Comparison of ENCODE assay signal across 20 cellular contexts in genomic region chr10:28095791-28096367, GRCh38.
DNase-seq lines count a peak whose midpoint lies in the region; ATAC-seq, FAIRE-seq and TF ChIP-seq lines count a peak whose summit lies in the region.
"Had no signal": no experiment of that assay in that cellular context is flagged by ENCODE, and none has a peak within 500 bp of the region (broad histone marks: within the 10 kb centered on the region; RNA-seq: fewer than 3 reads in every experiment).

No MANE protein-coding gene starts in this region.

- no peaks in the 10 kb centered on the region for H4K20me1 ChIP-seq in OCI-LY3 (ENCODE audit: insufficient read depth, low read length)

- DNase-seq in H54 (ENCODE audit: insufficient read length, low spot score) (no peak), foreskin fibroblast (peak in 1 of 2 donors; percentile 30)
- no peak for DNase-seq in activated T-cell treated with anti-CD3 and anti-CD28 coated beads, Interleukin-2, amount 50 U/mL, for 1 hour
- no peak for DNase-seq in activated CD4-positive, CD25-positive, alpha-beta regulatory T cell (lab: John Stamatoyannopoulos, UW)
- DNase-seq: CD4-positive, alpha-beta T cell; DMS79 treated with DMSO at 0.1 percent for 48 hours; HCEC 1CT; MM.1S; NCI-H1105; NCI-H1694 treated with DMSO at 0.1 percent for 48 hours; NCI-H345; Peyer's patch; Right ventricle myocardium superior; T-helper 17 cell had no signal

- FAIRE-seq in H54 (lab: Jason Lieb, UNC) = peak; percentile 83
- FAIRE-seq: A204.1 had no signal

- no peak for TF ChIP-seq POLR2A in H54 (IDR thresholded peaks at IDR 0.05; ENCODE audit: low read depth, low read length)

- H3K27ac ChIP-seq in ACC112 (ENCODE audit: low read depth, low read length) (no peak overlapping the region), OCI-LY3 (ENCODE audit: low read length) (no peak overlapping the region)
- H3K27ac ChIP-seq: KMS-11, Peyer's patch had no signal

- TF ChIP-seq CTCF in OCI-LY3 (IDR thresholded peaks at IDR 0.05; ENCODE audit: low read depth, low read length) (no peak), foreskin fibroblast (IDR thresholded peaks at IDR 0.05; ENCODE audit: low read depth, low read length) (no peak)

- H3K4me2 ChIP-seq in OCI-LY3 (ENCODE audit: low read length) = peak overlapping the region; percentile 64
- H3K4me2 ChIP-seq: KMS-11 had no signal

- no peak overlapping the region for H3K9ac ChIP-seq in OCI-LY3 (ENCODE audit: low read length)
- H3K9ac ChIP-seq: KMS-11 had no signal

- H3K27me3 ChIP-seq in ACC112 (ENCODE audit: insufficient read depth, low read length) = no peaks in the 10 kb centered on the region
- 0 out of 2 replicates have a peak, but pooled peaks cover 7% of the 10 kb centered on the region for H3K27me3 ChIP-seq in OCI-LY3 (ENCODE audit: low read depth, low read length)
- H3K27me3 ChIP-seq: Peyer's patch had no signal

- H3K4me3 ChIP-seq in ACC112 (ENCODE audit: low read depth, low read length) (no peak overlapping the region), OCI-LY3 (ENCODE audit: low read length) (peak overlapping the region; percentile 62), foreskin fibroblast (ENCODE audit: low read depth in 1 of 2, low read length in 2 of 2) (peak overlapping the region; percentile 10 to 35)
- H3K4me3 ChIP-seq: Peyer's patch had no signal

- H2AFZ ChIP-seq in ACC112 (ENCODE audit: low read length, unreplicated experiment) = peak overlapping the region; percentile 16
- no peak overlapping the region for H2AFZ ChIP-seq in OCI-LY3 (ENCODE audit: low read depth, low read length)

- no peaks in the 10 kb centered on the region for H3K36me3 ChIP-seq in ACC112 (ENCODE audit: insufficient read depth, low read length)
- H3K36me3 ChIP-seq in OCI-LY3 (replicated peaks; ENCODE audit: low read depth, low read length) = no peaks in the 10 kb centered on the region
- H3K36me3 ChIP-seq: Peyer's patch had no signal

- H3K79me2 ChIP-seq in ACC112 (ENCODE audit: control insufficient read depth, insufficient read depth, low read length, unreplicated experiment) (no peaks in the 10 kb centered on the region), OCI-LY3 (ENCODE audit: low read length) (no peaks in the 10 kb centered on the region)

- no peak for ATAC-seq in GM21423 (IDR thresholded peaks at IDR 0.05; ENCODE audit: unreplicated experiment)
- ATAC-seq in GM18868 (IDR thresholded peaks at IDR 0.05; ENCODE audit: unreplicated experiment) = no peak
- ATAC-seq: T-helper 17 cell had no signal

- no peaks in the 10 kb centered on the region for H3K9me3 ChIP-seq in OCI-LY3 (ENCODE audit: insufficient read depth, low read length)
- H3K9me3 ChIP-seq: Peyer's patch had no signal

- H3K4me1 ChIP-seq in ACC112 (ENCODE audit: control insufficient read depth, insufficient read depth, low read length, unreplicated experiment) = peaks cover 9% of the 10 kb centered on the region
- H3K4me1 ChIP-seq in OCI-LY3 (ENCODE audit: low read length) = peaks cover 18% of the 10 kb centered on the region
- H3K4me1 ChIP-seq: Peyer's patch had no signal
